Comparison of ENCODE assay signal across 23 cellular contexts in the genomic region with DNA sequence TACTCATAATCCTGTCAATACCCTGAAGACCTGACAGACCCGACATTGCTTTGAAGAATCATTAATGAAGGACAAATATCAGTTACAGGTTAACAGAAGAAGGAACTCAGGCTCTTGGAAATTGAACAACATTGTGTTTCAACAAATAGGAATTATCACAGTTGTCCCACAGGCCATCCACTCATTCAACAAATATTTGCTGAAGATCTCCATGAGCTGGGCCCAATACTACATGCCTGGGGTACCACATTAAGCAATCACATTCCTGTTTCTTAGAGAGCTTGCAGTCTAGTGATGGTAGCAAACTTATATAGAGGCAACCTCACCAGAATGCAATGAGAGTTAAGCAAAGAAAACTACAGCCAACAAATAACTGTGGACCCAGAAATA.
A peak's percentile ranks its signal among the peaks of the same experiment; 100 is the strongest.
DNase-seq lines count a peak whose midpoint lies in the region; ATAC-seq, FAIRE-seq and TF ChIP-seq lines count a peak whose summit lies in the region.
"Had no signal": no experiment of that assay in that cellular context is flagged by ENCODE, and none has a peak within 500 bp of the region (broad histone marks: within the 10 kb centered on the region; RNA-seq: fewer than 3 reads in every experiment).

No MANE protein-coding gene starts in this region.

- no peaks in the 10 kb centered on the region for H3K9me3 Mint-ChIP-seq in activated naive CD4-positive, alpha-beta T cell treated with anti-CD3 and anti-CD28 coated beads, Interleukin-2, amount 10 ng/mL, durations not matched to agents 7 days and 5 days
- H3K9me3 Mint-ChIP-seq: activated CD4-positive, alpha-beta memory T cell treated with anti-CD3 and anti-CD28 coated beads for 36 hours; activated naive CD4-positive, alpha-beta T cell treated with anti-CD3 and anti-CD28 coated beads, Interleukin-2, amount 50 U/mL, for 24 hours; activated T-cell treated with anti-CD3 and anti-CD28 coated beads, Interleukin-2, amount 50 U/mL, for 4 hours; neural progenitor cell had no signal

- 18 to 23% methylated on average over 1 of the region's 1 CpG for WGBS in body of pancreas, 2 donors

- H3K27me3 ChIP-seq in bronchial epithelial cell (ENCODE audit: control insufficient read depth, insufficient read depth, low read length), result no peaks in the 10 kb centered on the region
- no peaks in the 10 kb centered on the region for H3K27me3 ChIP-seq in body of pancreas
- no peaks in the 10 kb centered on the region for H3K27me3 ChIP-seq in left ventricle myocardium inferior (ENCODE audit: low read depth)
- H3K27me3 ChIP-seq: brain microvascular endothelial cell, neural progenitor cell had no signal

- DNase-seq in ACHN, result peak; percentile 41
- no peak for DNase-seq in HTR-8/SVneo (ENCODE audit: insufficient read length, low spot score)
- DNase-seq in bronchial epithelial cell (ENCODE audit: low read depth), result peak; percentile 53
- peak; percentile 47 for DNase-seq in glomerular visceral epithelial cell (ENCODE audit: extremely low spot score)
- DNase-seq in body of pancreas, result no peak
- no peak for DNase-seq in left ventricle myocardium inferior
- no peak for DNase-seq in activated naive CD4-positive, alpha-beta T cell treated with anti-CD3 and anti-CD28 coated beads, Interleukin-2, amount 10 ng/mL, durations not matched to agents 7 days and 5 days
- DNase-seq: activated CD4-positive, alpha-beta memory T cell treated with anti-CD3 and anti-CD28 coated beads for 36 hours; activated T-cell treated with anti-CD3 and anti-CD28 coated beads, Interleukin-2, amount 50 U/mL, for 4 hours; brain microvascular endothelial cell; CD4-positive, CD25-positive, alpha-beta regulatory T cell; dermis blood vessel endothelial cell; DND-41; KBM-7; left colon; NCI-H1048; NCI-H2029; NCI-H510A; stimulated activated CD4-positive, alpha-beta T cell treated with anti-CD3 and anti-CD28 coated beads, Interleukin-12 subunit alpha, Interleukin-12 subunit beta, amount 100 ng/mL, for 4 hours had no signal

- peaks cover 2% of the 10 kb centered on the region for H3K4me1 Mint-ChIP-seq in activated naive CD4-positive, alpha-beta T cell treated with anti-CD3 and anti-CD28 coated beads, Interleukin-2, amount 10 ng/mL, durations not matched to agents 7 days and 5 days
- H3K4me1 Mint-ChIP-seq: activated naive CD4-positive, alpha-beta T cell treated with anti-CD3 and anti-CD28 coated beads, Interleukin-2, amount 50 U/mL, for 24 hours; CD4-positive, CD25-positive, alpha-beta regulatory T cell had no signal

- H3K4me3 ChIP-seq in bronchial epithelial cell (ENCODE audit: low read depth, low read length) (no peak overlapping the region), body of pancreas (no peak overlapping the region), left ventricle myocardium inferior (no peak overlapping the region)
- H3K4me3 ChIP-seq: neural progenitor cell had no signal

- H3K4me3 Mint-ChIP-seq in activated naive CD4-positive, alpha-beta T cell treated with anti-CD3 and anti-CD28 coated beads, Interleukin-2, amount 10 ng/mL, durations not matched to agents 7 days and 5 days, result no peak overlapping the region
- H3K4me3 Mint-ChIP-seq: activated CD4-positive, alpha-beta memory T cell treated with anti-CD3 and anti-CD28 coated beads for 36 hours; activated naive CD4-positive, alpha-beta T cell treated with anti-CD3 and anti-CD28 coated beads, Interleukin-2, amount 50 U/mL, for 24 hours; activated T-cell treated with anti-CD3 and anti-CD28 coated beads, Interleukin-2, amount 50 U/mL, for 4 hours; CD4-positive, CD25-positive, alpha-beta regulatory T cell; neural progenitor cell had no signal

- H3K27ac ChIP-seq in body of pancreas, result no peak overlapping the region
- no peak overlapping the region for H3K27ac ChIP-seq in left ventricle myocardium inferior (replicated peaks)
- H3K27ac ChIP-seq: brain microvascular endothelial cell, HL-60, neural progenitor cell had no signal

- no peak for ATAC-seq in body of pancreas
- no peak for ATAC-seq in GM18519 (IDR thresholded peaks at IDR 0.05; ENCODE audit: low FRiP score, unreplicated experiment)
- ATAC-seq: activated T-cell treated with anti-CD3 and anti-CD28 coated beads, Interleukin-2, amount 50 U/mL, for 4 hours; left colon had no signal

- no peak for TF ChIP-seq POLR2A in body of pancreas (IDR thresholded peaks at IDR 0.05)

- H3K27ac Mint-ChIP-seq in activated naive CD4-positive, alpha-beta T cell treated with anti-CD3 and anti-CD28 coated beads, Interleukin-2, amount 10 ng/mL, durations not matched to agents 7 days and 5 days, result no peak overlapping the region
- H3K27ac Mint-ChIP-seq: activated CD4-positive, alpha-beta memory T cell treated with anti-CD3 and anti-CD28 coated beads for 36 hours; activated naive CD4-positive, alpha-beta T cell treated with anti-CD3 and anti-CD28 coated beads, Interleukin-2, amount 50 U/mL, for 24 hours; CD4-positive, CD25-positive, alpha-beta regulatory T cell; neural progenitor cell had no signal

- TF ChIP-seq CTCF in bronchial epithelial cell (IDR thresholded peaks at IDR 0.05; ENCODE audit: insufficient read depth, low read length, severe bottlenecking) (no peak), body of pancreas (IDR thresholded peaks at IDR 0.05) (no peak), left ventricle myocardium inferior (IDR thresholded peaks at IDR 0.05; ENCODE audit: borderline replicate concordance) (no peak)

- no peaks in the 10 kb centered on the region for H3K4me1 ChIP-seq in body of pancreas
- H3K4me1 ChIP-seq in left ventricle myocardium inferior, result no peaks in the 10 kb centered on the region
- H3K4me1 ChIP-seq: neural progenitor cell had no signal

- peaks cover 8% of the 10 kb centered on the region for H3K27me3 Mint-ChIP-seq in activated naive CD4-positive, alpha-beta T cell treated with anti-CD3 and anti-CD28 coated beads, Interleukin-2, amount 10 ng/mL, durations not matched to agents 7 days and 5 days
- H3K27me3 Mint-ChIP-seq: activated CD4-positive, alpha-beta memory T cell treated with anti-CD3 and anti-CD28 coated beads for 36 hours; CD4-positive, CD25-positive, alpha-beta regulatory T cell had no signal

- intact Hi-C loops in body of pancreas (cut with DNase I), result no loop called here
- intact Hi-C loops in left ventricle myocardium inferior (cut with micrococcal nuclease), result no loop called here

- no peaks in the 10 kb centered on the region for H3K9me3 ChIP-seq in body of pancreas
- H3K9me3 ChIP-seq in left ventricle myocardium inferior (replicated peaks), result peaks cover 4% of the 10 kb centered on the region

- in situ Hi-C loops in ACHN (cut with HindIII; ENCODE audit: low pct_ligation_motif_present, low pct_unique_long_range_greater_than_20kb, low sequenced_read_pairs), result no loop called here

- FAIRE-seq in HTR-8/SVneo (lab: Jason Lieb, UNC), result peak; percentile 13
- FAIRE-seq in bronchial epithelial cell (lab: Jason Lieb, UNC), result peak; percentile 28

- H3K36me3 ChIP-seq in bronchial epithelial cell (ENCODE audit: control insufficient read depth, insufficient read depth, low read length) (no peaks in the 10 kb centered on the region), body of pancreas (replicated peaks in 1 of 2; ENCODE audit: insufficient read depth in 1 of 2, low read depth in 2 of 2) (no peaks in the 10 kb centered on the region), left ventricle myocardium inferior (no peaks in the 10 kb centered on the region)
- H3K36me3 ChIP-seq: brain microvascular endothelial cell, neural progenitor cell had no signal

- H3K36me3 Mint-ChIP-seq in activated naive CD4-positive, alpha-beta T cell treated with anti-CD3 and anti-CD28 coated beads, Interleukin-2, amount 10 ng/mL, durations not matched to agents 7 days and 5 days, result no peaks in the 10 kb centered on the region
- H3K36me3 Mint-ChIP-seq: activated CD4-positive, alpha-beta memory T cell treated with anti-CD3 and anti-CD28 coated beads for 36 hours; activated naive CD4-positive, alpha-beta T cell treated with anti-CD3 and anti-CD28 coated beads, Interleukin-2, amount 50 U/mL, for 24 hours; CD4-positive, CD25-positive, alpha-beta regulatory T cell; neural progenitor cell had no signal

- CTCF ChIA-PET in activated naive CD4-positive, alpha-beta T cell treated with anti-CD3 and anti-CD28 coated beads, Interleukin-2, amount 10 ng/mL, durations not matched to agents 7 days and 5 days (lab: Charles Lee), result no interaction called here

Comparison
In these comparisons a context has a peak if more than half of its experiments do, and no peak if none do; other contexts are left out.
1. DNase-seq: peak in ACHN (single experiment), bronchial epithelial cell (single experiment) and glomerular visceral epithelial cell (single experiment); none in HTR-8/SVneo (single experiment), body of pancreas (0 of 4), left ventricle myocardium inferior (single experiment) and activated naive CD4-positive, alpha-beta T cell treated with anti-CD3 and anti-CD28 coated beads, Interleukin-2, amount 10 ng/mL, durations not matched to agents 7 days and 5 days (single experiment).